Comparison of ENCODE assay signal across 23 cellular contexts in genomic region chr12:107152331-107152730, GRCh38.
"Had no signal": no experiment of that assay in that cellular context is flagged by ENCODE, and none has a peak within 500 bp of the region (broad histone marks: within the 10 kb centered on the region; RNA-seq: fewer than 3 reads in every experiment).

No MANE protein-coding gene starts in this region.

- ATAC-seq: heart left ventricle; psoas muscle; right lobe of liver; stimulated activated naive B cell treated with anti-CD40 and anti-IgM and Interleukin-4, amounts not matched to agents 10 μg/mL and 1 μg/mL and 100 μg/mL, for 72 hours; stimulated activated naive CD8-positive, alpha-beta T cell treated with anti-CD3 and anti-CD28 coated beads, Interleukin-15, amount 100 ng/mL, for 72 hours; upper lobe of right lung had no signal

- H3K9me3 ChIP-seq: psoas muscle, right lobe of liver, testis, upper lobe of right lung, vagina had no signal

- H3K27me3 ChIP-seq: right lobe of liver, testis, tibial nerve, upper lobe of right lung, vagina had no signal

- DNase-seq: effector CD4-positive, alpha-beta T cell; endodermal cell; erythroblast; foreskin melanocyte; heart left ventricle; hippocampal formation; kidney glomerular epithelial cell; mesendoderm; naive B cell; psoas muscle; retina; right lobe of liver; stimulated activated CD4-positive, alpha-beta T cell treated with anti-CD3 and anti-CD28 coated beads, Interleukin-2, amount 100 ng/mL, for 24 hours; stimulated activated CD4-positive, alpha-beta T cell treated with anti-CD3 and anti-CD28 coated beads, Interleukin-4, amount 100 ng/mL, for 4 hours; stimulated activated naive B cell treated with anti-CD40 and anti-IgM and Interleukin-4, amounts not matched to agents 10 μg/mL and 1 μg/mL and 100 μg/mL, for 72 hours; stimulated activated naive CD8-positive, alpha-beta T cell treated with anti-CD3 and anti-CD28 coated beads, Interleukin-15, amount 100 ng/mL, for 72 hours; testis; upper lobe of right lung had no signal

- H3K4me3 ChIP-seq: heart left ventricle, psoas muscle, right lobe of liver, testis, tibial nerve, upper lobe of right lung, vagina had no signal

- H3K36me3 Mint-ChIP-seq: naive B cell; stimulated activated naive B cell treated with anti-CD40 and anti-IgM and Interleukin-4, amounts not matched to agents 10 μg/mL and 1 μg/mL and 100 μg/mL, for 72 hours had no signal

- H3K4me3 Mint-ChIP-seq: endodermal cell; naive B cell; nephron; stimulated activated naive B cell treated with anti-CD40 and anti-IgM and Interleukin-4, amounts not matched to agents 10 μg/mL and 1 μg/mL and 100 μg/mL, for 72 hours; stimulated activated naive CD8-positive, alpha-beta T cell treated with anti-CD3 and anti-CD28 coated beads, Interleukin-15, amount 100 ng/mL, for 72 hours had no signal

- H3K9me3 Mint-ChIP-seq: stimulated activated naive B cell treated with anti-CD40 and anti-IgM and Interleukin-4, amounts not matched to agents 10 μg/mL and 1 μg/mL and 100 μg/mL, for 72 hours had no signal

- FAIRE-seq: endothelial cell of umbilical vein, islet of Langerhans had no signal

- H3K27ac Mint-ChIP-seq: endodermal cell; naive B cell; nephron; stimulated activated naive B cell treated with anti-CD40 and anti-IgM and Interleukin-4, amounts not matched to agents 10 μg/mL and 1 μg/mL and 100 μg/mL, for 72 hours; stimulated activated naive CD8-positive, alpha-beta T cell treated with anti-CD3 and anti-CD28 coated beads, Interleukin-15, amount 100 ng/mL, for 72 hours had no signal

- H3K27ac ChIP-seq: heart left ventricle, psoas muscle, right lobe of liver, testis, tibial nerve, upper lobe of right lung, vagina had no signal

- H3K36me3 ChIP-seq: heart left ventricle, right lobe of liver, tibial nerve, upper lobe of right lung, vagina had no signal

- H3K4me1 ChIP-seq: heart left ventricle, psoas muscle, right lobe of liver, testis, tibial nerve, upper lobe of right lung, vagina had no signal

- H3K4me1 Mint-ChIP-seq: naive B cell; nephron; stimulated activated naive B cell treated with anti-CD40 and anti-IgM and Interleukin-4, amounts not matched to agents 10 μg/mL and 1 μg/mL and 100 μg/mL, for 72 hours; stimulated activated naive CD8-positive, alpha-beta T cell treated with anti-CD3 and anti-CD28 coated beads, Interleukin-15, amount 100 ng/mL, for 72 hours had no signal
